Comparison of ENCODE assay signal across 14 cellular contexts in the genomic region with DNA sequence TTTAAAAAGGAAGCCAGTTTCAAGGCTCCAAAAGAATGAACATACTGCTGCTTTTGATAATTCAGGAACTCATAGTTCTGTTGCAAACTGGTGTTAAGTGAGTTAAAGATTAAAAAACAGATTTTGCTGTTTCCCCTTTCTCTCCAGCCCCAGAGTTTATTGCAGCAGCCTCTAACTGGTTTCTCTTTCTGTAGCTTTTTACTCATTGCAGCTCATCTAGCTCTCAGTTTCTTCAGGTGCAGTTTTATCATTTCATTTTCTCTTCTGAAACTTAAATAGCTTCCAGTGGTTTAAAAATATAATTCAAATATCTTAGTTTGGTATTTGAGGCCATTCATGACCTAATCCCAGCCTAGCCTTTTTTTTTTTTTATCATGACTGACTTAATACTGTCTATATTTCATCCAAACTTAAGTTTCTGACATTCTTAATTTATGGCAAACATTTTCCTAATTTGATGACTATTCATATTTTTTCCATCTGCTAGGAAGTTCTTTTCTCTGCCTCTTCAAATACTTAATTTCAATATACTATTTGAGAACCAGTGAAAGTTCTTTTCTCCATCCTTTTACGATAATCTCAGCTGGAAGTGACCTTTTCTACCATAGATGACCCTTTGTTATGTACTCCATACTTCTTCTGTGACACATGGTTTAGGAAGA.
DNase-seq lines count a peak whose midpoint lies in the region; ATAC-seq and TF ChIP-seq lines count a peak whose summit lies in the region.
"Had no signal": no experiment of that assay in that cellular context is flagged by ENCODE, and none has a peak within 500 bp of the region (broad histone marks: within the 10 kb centered on the region; RNA-seq: fewer than 3 reads in every experiment).

No MANE protein-coding gene starts in this region.

- intact Hi-C loops in spleen (cut with DNase I; ENCODE audit: low total_unique reads): no loop called here

- H3K9me3 ChIP-seq in spleen: peaks cover 0 to 9% (median 0%) of the 10 kb centered on the region in 8 donors
- H3K9me3 ChIP-seq: body of pancreas had no signal

- no peaks in the 10 kb centered on the region for H3K27me3 Mint-ChIP-seq in activated T-cell treated with anti-CD3 and anti-CD28 coated beads, Interleukin-2, amount 50 U/mL, for 4 hours (ENCODE audit: low read depth)

- H3K27ac ChIP-seq in spleen: no peak overlapping the region
- H3K27ac ChIP-seq: body of pancreas, VCaP had no signal

- no peaks in the 10 kb centered on the region for H3K9me3 Mint-ChIP-seq in activated T-cell treated with anti-CD3 and anti-CD28 coated beads, Interleukin-2, amount 50 U/mL, for 4 hours

- H3K4me1 Mint-ChIP-seq in activated T-cell treated with anti-CD3 and anti-CD28 coated beads, Interleukin-2, amount 50 U/mL, for 4 hours (ENCODE audit: low read depth): no peaks in the 10 kb centered on the region

- no peak overlapping the region for H3K4me3 ChIP-seq in choroid plexus epithelial cell (ENCODE audit: low read depth, low read length)
- no peak overlapping the region for H3K4me3 ChIP-seq in spleen
- H3K4me3 ChIP-seq: body of pancreas, lung had no signal

- TF ChIP-seq CTCF in choroid plexus epithelial cell (conservative IDR thresholded peaks at IDR 0.05; ENCODE audit: low read depth, low read length) (no peak), spleen (IDR thresholded peaks at IDR 0.05 in 8 of 11, conservative IDR thresholded peaks at IDR 0.05 in 3 of 11) (no peak)

- ATAC-seq in GM19043 (IDR thresholded peaks at IDR 0.05; ENCODE audit: low read depth, unreplicated experiment): peak; percentile 87
- peak; percentile 93 for ATAC-seq in GM21723 (IDR thresholded peaks at IDR 0.05; ENCODE audit: unreplicated experiment)
- ATAC-seq in HG03097 (IDR thresholded peaks at IDR 0.05; ENCODE audit: low FRiP score, unreplicated experiment): peak; percentile 87
- no peak for ATAC-seq in activated T-cell treated with anti-CD3 and anti-CD28 coated beads, Interleukin-2, amount 50 U/mL, for 4 hours
- ATAC-seq: body of pancreas had no signal

- 55 to 67% (median 64%) methylated on average over 1 of the region's 1 CpG for WGBS in spleen, 5 donors

- TF ChIP-seq POLR2A in spleen (IDR thresholded peaks at IDR 0.05): no peak

- DNase-seq in choroid plexus epithelial cell (ENCODE audit: low read depth) (peak; percentile 20), glomerular visceral epithelial cell (ENCODE audit: extremely low spot score) (no peak), spleen (no peak), COLO829 (ENCODE audit: low spot score) (no peak)
- DNase-seq in activated T-cell treated with anti-CD3 and anti-CD28 coated beads, Interleukin-2, amount 50 U/mL, for 4 hours: no peak
- DNase-seq: activated T-cell treated with anti-CD3 and anti-CD28 coated beads, Interleukin-2, amount 50 U/mL, for 48 hours; body of pancreas; KG1; stimulated activated CD4-positive, alpha-beta T cell treated with anti-CD3 and anti-CD28 coated beads, Interleukin-12 subunit alpha, Interleukin-12 subunit beta, amount 100 ng/mL, for 4 hours had no signal

- H3K36me3 Mint-ChIP-seq in activated T-cell treated with anti-CD3 and anti-CD28 coated beads, Interleukin-2, amount 50 U/mL, for 4 hours (ENCODE audit: insufficient read depth): no peaks in the 10 kb centered on the region

- H3K4me3 Mint-ChIP-seq in activated T-cell treated with anti-CD3 and anti-CD28 coated beads, Interleukin-2, amount 50 U/mL, for 4 hours: no peak overlapping the region

- H3K27me3 ChIP-seq in spleen (replicated peaks in 1 of 7): no peaks in the 10 kb centered on the region
- H3K27me3 ChIP-seq: body of pancreas had no signal

- no peaks in the 10 kb centered on the region for H3K4me1 ChIP-seq in spleen
- H3K4me1 ChIP-seq: body of pancreas had no signal

- H3K36me3 ChIP-seq in spleen: no peaks in the 10 kb centered on the region

Comparison
In these comparisons a context has a peak if more than half of its experiments do, and no peak if none do; other contexts are left out.
1. ATAC-seq: peak in GM19043 (single experiment), GM21723 (single experiment) and HG03097 (single experiment); none in activated T-cell treated with anti-CD3 and anti-CD28 coated beads, Interleukin-2, amount 50 U/mL, for 4 hours (0 of 2).